Comparison of ENCODE assay signal across 24 cellular contexts in the genomic region with DNA sequence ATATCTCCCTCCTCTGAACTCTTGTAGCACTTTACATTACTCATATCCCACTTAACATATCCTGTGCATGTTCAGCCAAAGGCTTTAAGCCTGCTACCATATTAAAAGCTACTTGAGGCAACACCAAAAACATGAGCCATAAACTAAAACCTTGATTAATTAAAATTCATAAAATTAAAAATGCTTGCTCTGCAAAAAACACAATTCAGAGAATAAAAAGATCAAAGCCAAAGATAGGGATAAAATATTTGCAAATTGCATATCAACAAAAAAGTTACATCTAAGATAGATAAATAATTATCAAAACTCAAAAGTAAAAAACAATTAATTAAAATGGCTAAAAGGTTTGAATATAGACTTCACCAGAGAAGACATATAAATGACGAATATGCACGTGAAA.
"Had no signal": no experiment of that assay in that cellular context is flagged by ENCODE, and none has a peak within 500 bp of the region (broad histone marks: within the 10 kb centered on the region; RNA-seq: fewer than 3 reads in every experiment).

No MANE protein-coding gene starts in this region.

- H3K4me1 ChIP-seq: adrenal gland, breast epithelium had no signal

- H3K36me3 ChIP-seq: adrenal gland, breast epithelium had no signal

- ATAC-seq: activated CD4-positive, alpha-beta T cell treated with anti-CD3 and anti-CD28 coated beads for 36 hours; Panc1; Right ventricle myocardium inferior had no signal

- H3K9me3 ChIP-seq: adrenal gland, breast epithelium had no signal

- H3K27ac ChIP-seq: adrenal gland, breast epithelium, SK-N-MC, VCaP had no signal

- H3K27me3 ChIP-seq: adrenal gland, breast epithelium had no signal

- H3K4me3 ChIP-seq: adrenal gland, breast epithelium, SK-N-MC had no signal

- DNase-seq: activated CD4-positive, alpha-beta memory T cell treated with anti-CD3 and anti-CD28 coated beads, Interleukin-2, amount 10 ng/mL, durations not matched to agents 7 days and 5 days; activated CD4-positive, alpha-beta T cell treated with anti-CD3 and anti-CD28 coated beads for 36 hours; activated CD4-positive, alpha-beta T cell treated with anti-CD3 and anti-CD28 coated beads, Interleukin-2, amount 50 U/mL, for 1 hour; activated naive CD4-positive, alpha-beta T cell treated with anti-CD3 and anti-CD28 coated beads, Interleukin-2, amount 50 U/mL, for 16 hours; activated naive CD8-positive, alpha-beta T cell treated with anti-CD3 and anti-CD28 coated beads, Interleukin-2, amount 10 ng/mL, durations not matched to agents 7 days and 5 days; activated T-cell treated with anti-CD3 and anti-CD28 coated beads for 4 hours; activated T-cell treated with anti-CD3 and anti-CD28 coated beads, Interleukin-2, amount 50 U/mL, for 48 hours; adrenal gland; aorta; NCI-H1048; NCI-H146; NCI-H187 treated with DMSO at 0.1 percent for 48 hours; NCI-H2171 treated with DMSO at 0.1 percent for 48 hours; NCI-H345; NCI-H510A; NCI-H526 treated with DMSO at 0.1 percent for 48 hours; NCI-H82; RPMI8226; T-helper 1 cell had no signal
